22 cellular contexts compared by ENCODE assay signal in genomic region chr20:34370062-34370461, GRCh38. TPM values are rescaled to one million over a fixed set of nuclear protein-coding genes. Genes with fewer than 3 reads are reported as not detected.
A peak's percentile ranks its signal among the peaks of the same experiment; 100 is the strongest.
DNase-seq lines count a peak whose midpoint lies in the region; ATAC-seq and TF ChIP-seq lines count a peak whose summit lies in the region.
"Had no signal": no experiment of that assay in that cellular context is flagged by ENCODE, and none has a peak within 500 bp of the region (broad histone marks: within the 10 kb centered on the region; RNA-seq: fewer than 3 reads in every experiment).

No MANE protein-coding gene starts in this region.

- no peak for TF ChIP-seq CTCF in MCF 10A (IDR thresholded peaks at IDR 0.05; ENCODE audit: unreplicated experiment)
- no peak for TF ChIP-seq CTCF in mammary epithelial cell (conservative IDR thresholded peaks at IDR 0.05 in 1 of 2, IDR thresholded peaks at IDR 0.05 in 1 of 2; ENCODE audit: extremely low read depth in 1 of 2, insufficient read depth in 1 of 2, low read depth in 1 of 2, low read length in 2 of 2)
- TF ChIP-seq CTCF in PC-9 (conservative IDR thresholded peaks at IDR 0.05) = no peak
- TF ChIP-seq CTCF in coronary artery (IDR thresholded peaks at IDR 0.05) = no peak
- TF ChIP-seq CTCF in smooth muscle cell (IDR thresholded peaks at IDR 0.05; ENCODE audit: borderline replicate concordance, insufficient read depth, poor library complexity, severe bottlenecking) = no peak

- H3K4me3 ChIP-seq in mammary epithelial cell (replicated peaks in 1 of 3; ENCODE audit: insufficient read depth in 1 of 3, low read depth in 2 of 3, low read length in 3 of 3) (no peak overlapping the region), PC-9 (no peak overlapping the region), coronary artery (no peak overlapping the region), smooth muscle cell (no peak overlapping the region)
- H3K4me3 ChIP-seq: A549, MG63 had no signal

- H2AFZ ChIP-seq in mammary epithelial cell (ENCODE audit: low read depth, low read length) = no peak overlapping the region
- H2AFZ ChIP-seq in PC-9 = no peak overlapping the region
- H2AFZ ChIP-seq in smooth muscle cell (ENCODE audit: low read depth) = no peak overlapping the region

- POLR2A ChIA-PET in MCF 10A (lab: Yijun Ruan, JAX) = interaction anchor here (0.6 to 1.2 kb wide), 2 partner anchors 16 to 69 kb away, joined by 3 to 6 read pairs; no protein-coding TSS in a partner anchor
- POLR2A ChIA-PET in PC-9 (lab: Charles Lee; ENCODE audit: unreplicated experiment) = no interaction called here

- H3K9ac ChIP-seq in mammary epithelial cell (ENCODE audit: insufficient read depth, low read length) = no peak overlapping the region
- H3K9ac ChIP-seq in smooth muscle cell (ENCODE audit: low read depth) = no peak overlapping the region

- DNase-seq in MCF 10A (ENCODE audit: unreplicated experiment) (no peak), mammary epithelial cell (no peak), PC-9 (no peak), coronary artery (ENCODE audit: low spot score) (peak; percentile 16), smooth muscle cell (lab: John Stamatoyannopoulos, UW; ENCODE audit: unreplicated experiment) (no peak), NCI-H1105 (lab: John Stamatoyannopoulos, UW) (no peak)
- DNase-seq: AML-193, C1 segment of cervical spinal cord, Calu3, DMS79 treated with DMSO at 0.1 percent for 48 hours, GF-D8, KBM-7, MG63, NCI-H2029, NCI-H446 treated with DMSO at 0.1 percent for 48 hours, NCI-H526 treated with DMSO at 0.1 percent for 48 hours, SHP77 treated with DMSO at 0.1 percent for 48 hours had no signal

- no peaks in the 10 kb centered on the region for H3K9me3 ChIP-seq in mammary epithelial cell (replicated peaks; ENCODE audit: insufficient read depth, low read length)
- no peaks in the 10 kb centered on the region for H3K9me3 ChIP-seq in PC-9 (ENCODE audit: insufficient read depth, low read depth)
- H3K9me3 ChIP-seq in smooth muscle cell (replicated peaks; ENCODE audit: low read depth) = no peaks in the 10 kb centered on the region
- H3K9me3 ChIP-seq: A549, MG63 had no signal

- H4K20me1 ChIP-seq in mammary epithelial cell (ENCODE audit: insufficient read depth, low read length) (no peaks in the 10 kb centered on the region), PC-9 (ENCODE audit: insufficient read depth) (peaks cover 4% of the 10 kb centered on the region; the same call in 1 of the 2 replicates), smooth muscle cell (ENCODE audit: low read depth) (peaks cover 100% of the 10 kb centered on the region)

- H3K4me1 ChIP-seq in mammary epithelial cell (ENCODE audit: insufficient read depth, low read length) (peaks cover 44% of the 10 kb centered on the region), PC-9 (replicated peaks; ENCODE audit: insufficient read depth) (peaks cover 56% of the 10 kb centered on the region), smooth muscle cell (ENCODE audit: low read depth) (peaks cover 20% of the 10 kb centered on the region)

- no peaks in the 10 kb centered on the region for H3K9me2 ChIP-seq in PC-9 (ENCODE audit: insufficient read depth)

- peaks cover 18% of the 10 kb centered on the region for H3K4me1 Mint-ChIP-seq in MCF 10A (ENCODE audit: insufficient read depth, unreplicated experiment)

- H3K27ac ChIP-seq in mammary epithelial cell (ENCODE audit: insufficient read depth, low read depth, low read length) = no peak overlapping the region
- H3K27ac ChIP-seq in PC-9 = peak overlapping the region; percentile 94
- no peak overlapping the region for H3K27ac ChIP-seq in coronary artery
- peak overlapping the region; percentile 2 for H3K27ac ChIP-seq in smooth muscle cell (ENCODE audit: low read depth)
- H3K27ac ChIP-seq: A549, HL-60, RWPE1 had no signal

- CTCF ChIA-PET in MCF 10A (lab: Yijun Ruan, JAX) = interaction anchor here (1.0 to 1.4 kb wide), 2 partner anchors 13 to 57 kb away, joined by 4 read pairs; no protein-coding TSS in a partner anchor
- CTCF ChIA-PET in mammary epithelial cell (lab: Charles Lee; ENCODE audit: low non-redundant PET) = no interaction called here
- CTCF ChIA-PET in PC-9 (lab: Charles Lee) = interaction anchor here (1.0 kb wide), 1 partner anchor 56 kb away, joined by 4 read pairs; no protein-coding TSS in a partner anchor

- intact Hi-C loops in MCF 10A (cut with micrococcal nuclease) (no loop called here), mammary epithelial cell (cut with micrococcal nuclease) (no loop called here), PC-9 (cut with micrococcal nuclease; ENCODE audit: unreplicated experiment) (no loop called here)

- peak overlapping the region; percentile 36 for H3K27ac Mint-ChIP-seq in MCF 10A (ENCODE audit: low read depth, unreplicated experiment)

- H3K36me3 ChIP-seq in mammary epithelial cell (ENCODE audit: insufficient read depth, low read length) (peaks cover 38% of the 10 kb centered on the region), PC-9 (ENCODE audit: low read depth) (peaks cover 80% of the 10 kb centered on the region), smooth muscle cell (ENCODE audit: low read depth) (peaks cover 4% of the 10 kb centered on the region)

- no TSS peak for BruUV-seq in MCF 10A (replicated peaks; lab: Mats Ljungman, UMichigan)
- no TSS peak for BruUV-seq in mammary epithelial cell (replicated peaks; lab: Mats Ljungman, UMichigan)
- no TSS peak for BruUV-seq in PC-9 (replicated peaks; lab: Mats Ljungman, UMichigan)

- H3K27me3 ChIP-seq in mammary epithelial cell (ENCODE audit: insufficient read depth, low read length) = no peaks in the 10 kb centered on the region
- H3K27me3 ChIP-seq in PC-9 (ENCODE audit: insufficient read depth, low read depth) = no peaks in the 10 kb centered on the region
- H3K27me3 ChIP-seq in smooth muscle cell (ENCODE audit: low read depth) = no peaks in the 10 kb centered on the region
- H3K27me3 ChIP-seq: MG63 had no signal

- H3K79me2 ChIP-seq in mammary epithelial cell (ENCODE audit: insufficient read depth, low read length) (peaks cover 95% of the 10 kb centered on the region), PC-9 (ENCODE audit: low read depth) (peaks cover 97% of the 10 kb centered on the region), smooth muscle cell (ENCODE audit: low read depth) (peaks cover 99% of the 10 kb centered on the region)

- no peaks in the 10 kb centered on the region for H3K9me3 Mint-ChIP-seq in MCF 10A (ENCODE audit: unreplicated experiment)

- peaks cover 86% of the 10 kb centered on the region for H3K36me3 Mint-ChIP-seq in MCF 10A (ENCODE audit: insufficient read depth, unreplicated experiment)

- dilution Hi-C loops in mammary epithelial cell (cut with HindIII; ENCODE audit: low sequenced_read_pairs) = no loop called here

- H3K27me3 Mint-ChIP-seq in MCF 10A (ENCODE audit: insufficient read depth, unreplicated experiment) = no peaks in the 10 kb centered on the region

- H3K4me2 ChIP-seq in mammary epithelial cell (ENCODE audit: insufficient read depth, low read depth, low read length) (no peak overlapping the region), PC-9 (no peak overlapping the region; the same call in 1 of the 2 replicates), smooth muscle cell (no peak overlapping the region)
- H3K4me2 ChIP-seq: A549 had no signal

- in situ Hi-C loops in mammary epithelial cell (cut with MboI; ENCODE audit: low sequenced_read_pairs in 2 of 2) = no loop called here

- no peak for ATAC-seq in GM19351 (IDR thresholded peaks at IDR 0.05; ENCODE audit: unreplicated experiment)
- ATAC-seq: A549, Panc1 had no signal

- 95% methylated on average over 5 of the region's 6 CpGs for WGBS in mammary epithelial cell (ENCODE audit: low coverage, missing lambda C conversion rate)
- 96% methylated on average over 6 of the region's 6 CpGs for WGBS in smooth muscle cell (ENCODE audit: low lambda C conversion rate)

- H3F3A ChIP-seq in PC-9 (ENCODE audit: insufficient read depth, low read depth) = peaks cover 78% of the 10 kb centered on the region
- peaks cover 7% of the 10 kb centered on the region for H3F3A ChIP-seq in smooth muscle cell (ENCODE audit: low read depth)

- no peak overlapping the region for H3K4me3 Mint-ChIP-seq in MCF 10A (ENCODE audit: unreplicated experiment)

RNA-seq across cellular contexts. Expression of gene ITCH, which starts 7.0 kb away (rescaled TPM):
- total RNA-seq in MCF 10A (2022) = 57.3 and 68.3 TPM in 2 replicates
- total RNA-seq in mammary epithelial cell = 100 to 1,000 TPM in 1 of 2 donors, 10 to 100 TPM in 1; 91.4 to 127 TPM
- 25.0 TPM for polyA plus RNA-seq in mammary epithelial cell
- 52.5 TPM for polyA minus RNA-seq in mammary epithelial cell
- total RNA-seq in PC-9 (2021) = 91.6 and 144 TPM in 2 replicates
- total RNA-seq in smooth muscle cell = 96.7 and 102 TPM in 2 replicates
- 21.9 and 22.7 TPM in 2 replicates for polyA plus RNA-seq in smooth muscle cell

Comparison
In these comparisons a context has a peak if more than half of its experiments do, and no peak if none do; other contexts are left out.
1. H3K27ac ChIP-seq: peak in PC-9 (single experiment) and smooth muscle cell (single experiment); none in mammary epithelial cell (single experiment) and coronary artery (0 of 2).